24 cellular contexts compared by ENCODE assay signal in the genomic region with DNA sequence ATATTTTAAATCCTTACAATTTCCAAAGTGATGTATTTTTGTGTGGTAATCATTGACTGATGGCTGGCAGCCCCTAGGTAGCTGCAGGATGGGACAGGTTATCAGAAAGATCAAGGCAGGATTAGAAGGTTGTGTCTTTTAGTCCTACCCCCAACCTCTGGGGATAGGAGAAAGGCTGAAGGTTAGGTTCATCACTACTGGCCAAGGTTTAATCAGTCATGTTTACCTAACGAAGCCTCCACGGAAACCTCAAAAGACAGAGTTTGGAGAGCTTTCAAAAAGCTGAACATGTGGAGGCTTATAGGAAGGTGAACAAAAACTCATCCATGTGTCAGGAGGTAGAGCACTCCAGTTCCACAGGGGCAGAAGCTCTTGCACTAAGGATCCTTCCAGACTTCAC.
A peak's percentile ranks its signal among the peaks of the same experiment; 100 is the strongest.
DNase-seq lines count a peak whose midpoint lies in the region; ATAC-seq and TF ChIP-seq lines count a peak whose summit lies in the region.
"Had no signal": no experiment of that assay in that cellular context is flagged by ENCODE, and none has a peak within 500 bp of the region (broad histone marks: within the 10 kb centered on the region; RNA-seq: fewer than 3 reads in every experiment).

No MANE protein-coding gene starts in this region.

- intact Hi-C loops in activated naive CD4-positive, alpha-beta T cell treated with anti-CD3 and anti-CD28 coated beads for 36 hours (cut with micrococcal nuclease): no loop called here
- intact Hi-C loops in right lobe of liver (cut with DNase I): no loop called here

- no peak overlapping the region for H3K4me2 ChIP-seq in Karpas-422 (ENCODE audit: low read depth, low read length, poor library complexity, severe bottlenecking)
- H3K4me2 ChIP-seq: BLaER1 had no signal

- no peaks in the 10 kb centered on the region for H3K36me3 ChIP-seq in Karpas-422 (ENCODE audit: insufficient read depth, low read length)
- no peaks in the 10 kb centered on the region for H3K36me3 ChIP-seq in endodermal cell (ENCODE audit: control insufficient read depth, insufficient read depth, low read length)
- H3K36me3 ChIP-seq in right lobe of liver: no peaks in the 10 kb centered on the region
- H3K36me3 ChIP-seq: BE2C, BLaER1 had no signal

- H3K27me3 Mint-ChIP-seq in activated naive CD4-positive, alpha-beta T cell treated with anti-CD3 and anti-CD28 coated beads for 36 hours (ENCODE audit: low read depth): peaks cover 17% of the 10 kb centered on the region
- H3K27me3 Mint-ChIP-seq in endodermal cell (ENCODE audit: insufficient read depth): no peaks in the 10 kb centered on the region

- TF ChIP-seq CTCF in endodermal cell (conservative IDR thresholded peaks at IDR 0.05) (no peak), right lobe of liver (IDR thresholded peaks at IDR 0.05) (no peak)

- no peak overlapping the region for H2AFZ ChIP-seq in Karpas-422 (ENCODE audit: low read length)

- no peak overlapping the region for H3K27ac ChIP-seq in Karpas-422 (ENCODE audit: low read length)
- no peak overlapping the region for H3K27ac ChIP-seq in endodermal cell (ENCODE audit: low read depth, low read length)
- H3K27ac ChIP-seq in right lobe of liver: no peak overlapping the region
- H3K27ac ChIP-seq: BLaER1 had no signal

- H3K36me3 Mint-ChIP-seq in activated naive CD4-positive, alpha-beta T cell treated with anti-CD3 and anti-CD28 coated beads for 36 hours (ENCODE audit: low read depth): no peaks in the 10 kb centered on the region
- H3K36me3 Mint-ChIP-seq in endodermal cell (ENCODE audit: low read depth): peaks cover 6% of the 10 kb centered on the region
- H3K36me3 Mint-ChIP-seq: CD4-positive, alpha-beta memory T cell; CD4-positive, CD25-positive, alpha-beta regulatory T cell had no signal

- CTCF ChIA-PET in activated naive CD4-positive, alpha-beta T cell treated with anti-CD3 and anti-CD28 coated beads for 36 hours (lab: Charles Lee): no interaction called here

- H3K4me3 ChIP-seq in Karpas-422 (ENCODE audit: low read length): no peak overlapping the region
- H3K4me3 ChIP-seq in endodermal cell (ENCODE audit: low read length): peak overlapping the region; percentile 3
- H3K4me3 ChIP-seq in right lobe of liver: no peak overlapping the region
- H3K4me3 ChIP-seq: BLaER1, GM12878 had no signal

- peak; percentile 43 to 60 (median 56) for ATAC-seq in right lobe of liver
- ATAC-seq: GM12878 had no signal

- peak overlapping the region; percentile 25 for H3K27ac Mint-ChIP-seq in activated naive CD4-positive, alpha-beta T cell treated with anti-CD3 and anti-CD28 coated beads for 36 hours
- H3K27ac Mint-ChIP-seq in endodermal cell: no peak overlapping the region
- H3K27ac Mint-ChIP-seq: CD14-positive monocyte; CD4-positive, alpha-beta memory T cell; CD4-positive, CD25-positive, alpha-beta regulatory T cell had no signal

- no peaks in the 10 kb centered on the region for H3K27me3 ChIP-seq in Karpas-422 (ENCODE audit: low read length)
- no peaks in the 10 kb centered on the region for H3K27me3 ChIP-seq in endodermal cell (ENCODE audit: control insufficient read depth, insufficient read depth, low read length, poor library complexity, severe bottlenecking)
- H3K27me3 ChIP-seq in right lobe of liver: no peaks in the 10 kb centered on the region
- H3K27me3 ChIP-seq: BE2C, BLaER1 had no signal

- WGBS in endodermal cell (ENCODE audit: insufficient coverage in 1 of 2, insufficient read length in 1 of 2), 2 experiments: 46 to 50% methylated on average over 2 of the region's 2 CpGs
- WGBS in right lobe of liver (ENCODE audit: insufficient coverage, low coverage, low lambda C conversion rate, missing lambda C conversion rate): 0% methylated on average over 2 of the region's 2 CpGs

- peaks cover 2% of the 10 kb centered on the region for H3K4me1 Mint-ChIP-seq in activated naive CD4-positive, alpha-beta T cell treated with anti-CD3 and anti-CD28 coated beads for 36 hours (ENCODE audit: low read depth)
- H3K4me1 Mint-ChIP-seq in endodermal cell: no peaks in the 10 kb centered on the region
- H3K4me1 Mint-ChIP-seq: CD4-positive, alpha-beta memory T cell; CD4-positive, CD25-positive, alpha-beta regulatory T cell; CD8-positive, alpha-beta memory T cell had no signal

- H3K9ac ChIP-seq in Karpas-422 (ENCODE audit: low read length) (no peak overlapping the region), endodermal cell (ENCODE audit: extremely low read depth, low read length, poor library complexity, severe bottlenecking) (no peak overlapping the region)
- H3K9ac ChIP-seq: BLaER1 had no signal

- H3K4me1 ChIP-seq in Karpas-422 (ENCODE audit: low read length) (no peaks in the 10 kb centered on the region), endodermal cell (ENCODE audit: control insufficient read depth, insufficient read depth, low read length) (no peaks in the 10 kb centered on the region), right lobe of liver (no peaks in the 10 kb centered on the region)
- H3K4me1 ChIP-seq: BE2C, BLaER1 had no signal

- no peaks in the 10 kb centered on the region for H3K9me2 ChIP-seq in Karpas-422 (replicated peaks; ENCODE audit: insufficient read depth, low read length)

- no peak for DNase-seq in activated naive CD4-positive, alpha-beta T cell treated with anti-CD3 and anti-CD28 coated beads for 36 hours
- no peak for DNase-seq in activated naive CD4-positive, alpha-beta T cell (lab: John Stamatoyannopoulos, UW)
- DNase-seq in Karpas-422 (peak; percentile 23), endodermal cell (no peak), right lobe of liver (no peak), NCI-H774 (lab: John Stamatoyannopoulos, UW) (no peak)
- no peak for DNase-seq in activated CD8-positive, alpha-beta memory T cell treated with anti-CD3 and anti-CD28 coated beads, Interleukin-2, amount 50 U/mL, for 48 hours
- DNase-seq: 8988T; ACHN; BE2C; C1 segment of cervical spinal cord; CD4-positive, alpha-beta memory T cell; CD4-positive, CD25-positive, alpha-beta regulatory T cell; CD8-positive, alpha-beta memory T cell; COR-L47; DMS 273 treated with DMSO at 0.1 percent for 48 hours; DMS153; DMS79; DND-41; EL; GDM1 had no signal

- no peak for TF ChIP-seq POLR2A in right lobe of liver (IDR thresholded peaks at IDR 0.05)

- H3K9me3 Mint-ChIP-seq in activated naive CD4-positive, alpha-beta T cell treated with anti-CD3 and anti-CD28 coated beads for 36 hours: peaks cover 12% of the 10 kb centered on the region
- peaks cover 37% of the 10 kb centered on the region for H3K9me3 Mint-ChIP-seq in endodermal cell

- H3K9me3 ChIP-seq in Karpas-422 (ENCODE audit: low read length) (no peaks in the 10 kb centered on the region), endodermal cell (ENCODE audit: control insufficient read depth, low read length) (peaks cover 27% of the 10 kb centered on the region), right lobe of liver (peaks cover 0 to 2% (median 0%) of the 10 kb centered on the region in 4 donors)
- H3K9me3 ChIP-seq: BE2C had no signal

- no peaks in the 10 kb centered on the region for H3K79me2 ChIP-seq in Karpas-422 (ENCODE audit: low read length)

- no peaks in the 10 kb centered on the region for H4K20me1 ChIP-seq in Karpas-422 (ENCODE audit: insufficient read depth, low read depth, low read length)
- H4K20me1 ChIP-seq: BLaER1 had no signal

- no peak overlapping the region for H3K4me3 Mint-ChIP-seq in activated naive CD4-positive, alpha-beta T cell treated with anti-CD3 and anti-CD28 coated beads for 36 hours
- H3K4me3 Mint-ChIP-seq in endodermal cell: no peak overlapping the region
- H3K4me3 Mint-ChIP-seq: CD14-positive monocyte; CD4-positive, alpha-beta memory T cell; CD4-positive, CD25-positive, alpha-beta regulatory T cell; CD8-positive, alpha-beta memory T cell had no signal
